In the genomic region with DNA sequence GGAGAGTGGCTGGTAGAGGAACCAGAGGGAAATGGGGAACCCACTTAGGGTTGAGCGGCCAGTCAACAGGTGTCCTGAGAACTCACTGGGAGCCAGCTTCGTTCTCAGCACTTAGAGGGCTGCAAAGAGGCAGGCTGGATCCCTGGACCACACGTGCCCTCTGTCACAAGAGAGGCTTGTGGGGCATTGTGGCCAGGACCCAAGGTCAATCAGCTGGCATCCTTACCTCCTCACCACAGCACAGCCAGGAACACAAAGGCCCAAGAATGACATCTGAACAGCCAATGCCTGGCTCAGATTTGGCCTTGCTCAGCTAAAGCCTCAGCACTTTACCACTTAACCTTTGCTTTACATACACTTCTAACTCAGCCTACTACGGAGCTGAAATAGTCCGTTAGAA, we compare ENCODE assay signal across 24 cellular contexts. TPM values are rescaled to one million over a fixed set of nuclear protein-coding genes. Genes with fewer than 3 reads are reported as not detected.
A peak's percentile ranks its signal among the peaks of the same experiment; 100 is the strongest.
DNase-seq lines count a peak whose midpoint lies in the region; ATAC-seq, FAIRE-seq and TF ChIP-seq lines count a peak whose summit lies in the region.
"Had no signal": no experiment of that assay in that cellular context is flagged by ENCODE, and none has a peak within 500 bp of the region (broad histone marks: within the 10 kb centered on the region; RNA-seq: fewer than 3 reads in every experiment).

No MANE protein-coding gene starts in this region.

- TF ChIP-seq CTCF in left ventricle myocardium inferior (IDR thresholded peaks at IDR 0.05; ENCODE audit: borderline replicate concordance) (no peak), H1 (IDR thresholded peaks at IDR 0.05; ENCODE audit: control extremely low read depth in 1 of 3, insufficient read depth in 1 of 3, low read depth in 1 of 3, low read length in 3 of 3) (no peak), neural crest cell (conservative IDR thresholded peaks at IDR 0.05) (no peak)

- H3K79me1 ChIP-seq in H1 (ENCODE audit: low read depth, low read length) = no peaks in the 10 kb centered on the region; the same call in 1 of the 2 replicates

- CTCF ChIA-PET in H1 (lab: Charles Lee; ENCODE audit: partially characterized antibody) = interaction anchor here (0.8 to 7.7 kb wide), 8 partner anchors 9 to 114 kb away, joined by 3 to 69 read pairs (median 4); a partner anchor contains a TSS

- H3K79me2 ChIP-seq in H1 (ENCODE audit: control insufficient read depth in 1 of 2, insufficient read depth in 2 of 2, low read length in 2 of 2) = no peaks in the 10 kb centered on the region; a peak in 1 of 4 replicates

- H3K27me3 Mint-ChIP-seq in neural crest cell (ENCODE audit: low read depth) = no peaks in the 10 kb centered on the region

- no peak overlapping the region for H4K8ac ChIP-seq in H1 (ENCODE audit: extremely low read depth, insufficient read depth, low read length)

- no peak overlapping the region for H3K4me2 ChIP-seq in H1 (ENCODE audit: insufficient read depth in 1 of 2, low read depth in 2 of 2, low read length in 2 of 2)
- H3K4me2 ChIP-seq: KMS-11 had no signal

- H2BK12ac ChIP-seq in H1 (ENCODE audit: low read depth, low read length) = no peak overlapping the region

- no peak for TF ChIP-seq EP300 in H1 (IDR thresholded peaks at IDR 0.05; ENCODE audit: borderline replicate concordance in 1 of 2, low read depth in 2 of 2, low read length in 2 of 2)

- no peaks in the 10 kb centered on the region for H3K9me3 Mint-ChIP-seq in neural crest cell
- H3K9me3 Mint-ChIP-seq: IgD-negative memory B cell had no signal

- ATAC-seq in left ventricle myocardium superior (peak; percentile 77), HG02763 (IDR thresholded peaks at IDR 0.05; ENCODE audit: unreplicated experiment) (no peak)
- ATAC-seq: PC-3 had no signal

- peaks cover 0 to 9% of the 10 kb centered on the region in 2 experiments for H4K20me1 ChIP-seq in H1 (replicated peaks in 1 of 2; ENCODE audit: control insufficient read depth in 1 of 2, insufficient read depth in 2 of 2, low read length in 2 of 2)

- POLR2A ChIA-PET in H1 (lab: Charles Lee; ENCODE audit: partially characterized antibody) = interaction anchor here (0.8 to 1.2 kb wide), 2 partner anchors 8 to 10 kb away, joined by 3 read pairs; no protein-coding TSS in a partner anchor

- H3K4me3 ChIP-seq in left ventricle myocardium inferior (no peak overlapping the region), H1 (ENCODE audit: extremely low read depth in 1 of 4, insufficient read depth in 2 of 4, low read depth in 3 of 4, low read length in 4 of 4) (no peak overlapping the region)
- H3K4me3 ChIP-seq: SJSA1 had no signal

- H3K27ac ChIP-seq in left ventricle myocardium inferior (replicated peaks) (no peak overlapping the region), H1 (ENCODE audit: low read depth, low read length) (0 out of 2 replicates have a peak overlapping the region, but pooled peaks have one; percentile 34)
- H3K27ac ChIP-seq: KMS-11, SJSA1 had no signal

- peak overlapping the region; percentile 66; the same call in 1 of the 2 replicates for H2BK5ac ChIP-seq in H1 (ENCODE audit: low read depth, low read length)

- H3K18ac ChIP-seq in H1 (ENCODE audit: extremely low read depth, low read length) = peak overlapping the region; percentile 19; the same call in 1 of the 2 replicates

- H4K91ac ChIP-seq in H1 (replicated peaks; ENCODE audit: insufficient read length, low read length) = no peak overlapping the region

- H3K4me3 Mint-ChIP-seq in neural crest cell = no peak overlapping the region
- H3K4me3 Mint-ChIP-seq: CD4-positive, alpha-beta memory T cell; IgD-negative memory B cell had no signal

- H3K23ac ChIP-seq in H1 (ENCODE audit: insufficient read length) = no peak overlapping the region

- H3K36me3 ChIP-seq in left ventricle myocardium inferior (no peaks in the 10 kb centered on the region), H1 (ENCODE audit: control insufficient read depth in 2 of 4, insufficient read depth in 4 of 4, low read length in 3 of 4) (no peaks in the 10 kb centered on the region)
- H3K36me3 ChIP-seq: SJSA1 had no signal

- H3K27ac Mint-ChIP-seq in neural crest cell (ENCODE audit: unreplicated experiment) = peak overlapping the region; percentile 27
- H3K27ac Mint-ChIP-seq: CD4-positive, alpha-beta memory T cell; IgD-negative memory B cell had no signal

- no peak overlapping the region for H3K56ac ChIP-seq in H1 (replicated peaks; ENCODE audit: insufficient read length, low read depth, low read length)

- H3K36me3 Mint-ChIP-seq in neural crest cell (ENCODE audit: low read depth) = no peaks in the 10 kb centered on the region

- no peaks in the 10 kb centered on the region for H3K23me2 ChIP-seq in H1 (ENCODE audit: low read depth, low read length)

- 0 out of 2 replicates have a peak overlapping the region, but pooled peaks have one; percentile 61 for H2BK15ac ChIP-seq in H1 (ENCODE audit: low read length)

- H2BK120ac ChIP-seq in H1 (replicated peaks; ENCODE audit: low read depth, low read length) = no peak overlapping the region

- WGBS in H1 (ENCODE audit: extremely low coverage in 1 of 2, insufficient coverage in 1 of 2, insufficient read length in 1 of 2, insufficient replicate concordance in 2 of 2, low coverage in 1 of 2, low lambda C conversion rate in 2 of 2, missing lambda C conversion rate in 1 of 2), 2 experiments = 80% methylated on average over 5 of the region's 5 CpGs; no CpG with 5 or more reads in 1 of the 2 experiments

- H3K14ac ChIP-seq in H1 (ENCODE audit: insufficient read length) = no peak overlapping the region

- peaks cover 8% of the 10 kb centered on the region for H3K4me1 Mint-ChIP-seq in neural crest cell
- H3K4me1 Mint-ChIP-seq: IgD-negative memory B cell had no signal

- no peak for FAIRE-seq in H1 (lab: Jason Lieb, UNC)
- FAIRE-seq: G401.6, H54 had no signal

- H3K27me3 ChIP-seq in left ventricle myocardium inferior (ENCODE audit: low read depth) (no peaks in the 10 kb centered on the region), H1 (replicated peaks in 1 of 4; ENCODE audit: control insufficient read depth in 3 of 4, extremely low read depth in 1 of 4, insufficient read depth in 3 of 4, low read length in 3 of 4) (no peaks in the 10 kb centered on the region)

- DNase-seq in left ventricle myocardium superior (no peak), left ventricle myocardium inferior (no peak), H1 (ENCODE audit: low read depth in 1 of 2, low spot score in 2 of 2) (no peak), neural crest cell (ENCODE audit: low read depth, low spot score) (no peak), NCI-H510A treated with DMSO at 0.1 percent for 48 hours (lab: John Stamatoyannopoulos, UW) (no peak), DMS79 (lab: John Stamatoyannopoulos, UW) (no peak)
- DNase-seq: C1 segment of cervical spinal cord; CD4-positive, alpha-beta memory T cell; COR-L47; DMS53; MM.1S; NCI-H2029; NCI-H2171; NCI-H524 treated with DMSO at 0.1 percent for 48 hours; NCI-H82; NK-92 treated with Interleukin-12 subunit alpha and Interleukin-12 subunit beta, amount 100 ng/mL, for 24 hours; PC-3 had no signal

- H2AK5ac ChIP-seq in H1 (ENCODE audit: low read depth, low read length) = no peak overlapping the region

- no peak overlapping the region for H2BK20ac ChIP-seq in H1 (ENCODE audit: low read length)

- TF ChIP-seq POLR2A in H1 (IDR thresholded peaks at IDR 0.05; ENCODE audit: control extremely low read depth in 1 of 2, low read depth in 2 of 2, low read length in 2 of 2) = no peak

- H3K9me3 ChIP-seq in left ventricle myocardium inferior (replicated peaks) (no peaks in the 10 kb centered on the region), H1 (ENCODE audit: insufficient read depth in 2 of 2, low read depth in 1 of 2, low read length in 1 of 2) (no peaks in the 10 kb centered on the region)
- H3K9me3 ChIP-seq: SJSA1 had no signal

- no peak overlapping the region for H4K5ac ChIP-seq in H1 (ENCODE audit: insufficient read length, low read depth, low read length)

- intact Hi-C loops in left ventricle myocardium superior (cut with micrococcal nuclease) (no loop called here), left ventricle myocardium inferior (cut with micrococcal nuclease) (no loop called here)

- peaks cover 7% of the 10 kb centered on the region for H3K4me1 ChIP-seq in left ventricle myocardium inferior
- peaks cover 0 to 18% (median 15%) of the 10 kb centered on the region in 4 experiments; a peak in 6 of 7 replicates for H3K4me1 ChIP-seq in H1 (replicated peaks in 1 of 4; ENCODE audit: control insufficient read depth in 3 of 4, insufficient read depth in 4 of 4, low read length in 3 of 4)
- H3K4me1 ChIP-seq: SJSA1 had no signal

- H3K4ac ChIP-seq in H1 (replicated peaks; ENCODE audit: insufficient read length, low read depth, low read length) = no peak overlapping the region

- 0 out of 7 replicates have a peak overlapping the region, but pooled peaks of 1 of the 4 experiments have one; percentile 12 for H3K9ac ChIP-seq in H1 (replicated peaks in 1 of 4; ENCODE audit: extremely low read depth in 1 of 4, low read depth in 3 of 4, low read length in 3 of 4)
- H3K9ac ChIP-seq: KMS-11 had no signal

- H2AFZ ChIP-seq in H1 (ENCODE audit: low read length) = no peak overlapping the region

- TF ChIP-seq RAD21 in H1 (IDR thresholded peaks at IDR 0.05 in 1 of 2, conservative IDR thresholded peaks at IDR 0.05 in 1 of 2; ENCODE audit: low read depth in 2 of 2, low read length in 2 of 2) = no peak

RNA-seq across cellular contexts. Expression of a gene that starts 7.4 kb away (rescaled TPM):
- total RNA-seq in left ventricle myocardium superior (4.4 TPM), left ventricle myocardium inferior (4.6 TPM), neural crest cell (36.6 and 38.7 TPM in 2 replicates)
- total RNA-seq in H1 (2021; fragmentation: NEBNext Ultra II Directional; extraction: Animal tissue kit (Norgen Biotek cat#: 25700)) = 40.1 and 41.7 TPM in 2 replicates
- polyA plus RNA-seq in H1 (2011; rRNA removed) = 32.4 and 62.2 TPM in 2 replicates
- polyA plus RNA-seq in H1 (2011; cell fraction: cytosol; rRNA removed) = 34.1 TPM
- 60.7 TPM for polyA plus RNA-seq in H1 (2011; cell fraction: nucleus; rRNA removed)
- polyA plus RNA-seq in H1 (2012, experiment 1 of 2) = 22.2 to 33.3 TPM (median 31.5 TPM) in 4 replicates
- 33.0 TPM for polyA plus RNA-seq in H1 (2012, experiment 2 of 2)
- polyA plus RNA-seq in H1 (2013, experiment 1 of 2) = 21.4 TPM
- polyA plus RNA-seq in H1 (2013, experiment 2 of 2) = 18.9 TPM
- 15.4 and 21.4 TPM in 2 replicates for polyA minus RNA-seq in H1 (2011; rRNA and poly(A)+ RNA removed)
- 35.9 TPM for polyA minus RNA-seq in H1 (2011; cell fraction: cytosol; rRNA and poly(A)+ RNA removed)
- 19.7 TPM for polyA minus RNA-seq in H1 (2011; cell fraction: nucleus; rRNA and poly(A)+ RNA removed)

RNA-seq across cellular contexts. Expression of a gene that starts 14.2 kb away (rescaled TPM):
- total RNA-seq in left ventricle myocardium superior (0.52 TPM), left ventricle myocardium inferior (not detected), neural crest cell (2.5 and 3.3 TPM in 2 replicates)
- 1.1 TPM in 1 of 2 replicates, not detected in the other for total RNA-seq in H1 (2021; fragmentation: NEBNext Ultra II Directional; extraction: Animal tissue kit (Norgen Biotek cat#: 25700))
- 0.32 and 1.3 TPM in 2 replicates for polyA plus RNA-seq in H1 (2011; rRNA removed)
- not detected for polyA plus RNA-seq in H1 (2011; cell fraction: cytosol; rRNA removed)
- polyA plus RNA-seq in H1 (2011; cell fraction: nucleus; rRNA removed) = 1.7 TPM
- polyA plus RNA-seq in H1 (2012, experiment 1 of 2) = 0.41 to 0.69 TPM (median 0.44 TPM) in 3 of 4 replicates, not detected in the other
- polyA plus RNA-seq in H1 (2012, experiment 2 of 2) = 0.55 TPM
- 0.24 TPM for polyA plus RNA-seq in H1 (2013, experiment 1 of 2)
- 0.28 TPM for polyA plus RNA-seq in H1 (2013, experiment 2 of 2)
- 0.71 and 1.2 TPM in 2 replicates for polyA minus RNA-seq in H1 (2011; rRNA and poly(A)+ RNA removed)
- polyA minus RNA-seq in H1 (2011; cell fraction: cytosol; rRNA and poly(A)+ RNA removed) = not detected
- polyA minus RNA-seq in H1 (2011; cell fraction: nucleus; rRNA and poly(A)+ RNA removed) = 5.4 TPM
- polyA plus RNA-seq: CD4-positive, alpha-beta memory T cell; IgD-negative memory B cell had no signal

RNA-seq across cellular contexts. Expression of a gene that starts 24.8 kb away (rescaled TPM):
- total RNA-seq in left ventricle myocardium superior (8.6 TPM), left ventricle myocardium inferior (10.9 TPM), neural crest cell (27.6 and 29.6 TPM in 2 replicates)
- 29.2 and 29.4 TPM in 2 replicates for total RNA-seq in H1 (2021; fragmentation: NEBNext Ultra II Directional; extraction: Animal tissue kit (Norgen Biotek cat#: 25700))
- polyA plus RNA-seq in H1 (2011; rRNA removed) = 36.0 and 47.2 TPM in 2 replicates
- polyA plus RNA-seq in H1 (2011; cell fraction: cytosol; rRNA removed) = 46.3 TPM
- polyA plus RNA-seq in H1 (2011; cell fraction: nucleus; rRNA removed) = 68.9 TPM
- polyA plus RNA-seq in H1 (2012, experiment 1 of 2) = 20.7 to 30.4 TPM (median 29.2 TPM) in 4 replicates
- 39.5 TPM for polyA plus RNA-seq in H1 (2012, experiment 2 of 2)
- polyA plus RNA-seq in H1 (2013, experiment 1 of 2) = 19.5 TPM
- 16.5 TPM for polyA plus RNA-seq in H1 (2013, experiment 2 of 2)
- 12.2 and 12.5 TPM in 2 replicates for polyA minus RNA-seq in H1 (2011; rRNA and poly(A)+ RNA removed)
- 22.0 TPM for polyA minus RNA-seq in H1 (2011; cell fraction: cytosol; rRNA and poly(A)+ RNA removed)
- polyA minus RNA-seq in H1 (2011; cell fraction: nucleus; rRNA and poly(A)+ RNA removed) = 28.4 TPM

RNA-seq across cellular contexts. Expression of a gene that starts 29.6 kb away (rescaled TPM):
- total RNA-seq in left ventricle myocardium superior (not detected), left ventricle myocardium inferior (not detected), neural crest cell (0.48 TPM in 1 of 2 replicates, not detected in the other)
- 108 and 111 TPM in 2 replicates for total RNA-seq in H1 (2021; fragmentation: NEBNext Ultra II Directional; extraction: Animal tissue kit (Norgen Biotek cat#: 25700))
- polyA plus RNA-seq in H1 (2011; rRNA removed) = 137 and 234 TPM in 2 replicates
- polyA plus RNA-seq in H1 (2011; cell fraction: cytosol; rRNA removed) = 102 TPM
- 281 TPM for polyA plus RNA-seq in H1 (2011; cell fraction: nucleus; rRNA removed)
- 84.9 to 132 TPM (median 122 TPM) in 4 replicates for polyA plus RNA-seq in H1 (2012, experiment 1 of 2)
- polyA plus RNA-seq in H1 (2012, experiment 2 of 2) = 163 TPM
- 207 TPM for polyA plus RNA-seq in H1 (2013, experiment 1 of 2)
- polyA plus RNA-seq in H1 (2013, experiment 2 of 2) = 217 TPM
- 42.7 and 52.0 TPM in 2 replicates for polyA minus RNA-seq in H1 (2011; rRNA and poly(A)+ RNA removed)
- polyA minus RNA-seq in H1 (2011; cell fraction: cytosol; rRNA and poly(A)+ RNA removed) = 50.4 TPM
- 42.7 TPM for polyA minus RNA-seq in H1 (2011; cell fraction: nucleus; rRNA and poly(A)+ RNA removed)
- total RNA-seq: SJSA1; T-helper 1 cell treated with Interleukin-12 subunit alpha and Interleukin-12 subunit beta and Interleukin-4 antibody, amounts not matched to agents 30 ng/mL and 1 ng/mL, for 36 hours had no signal

RNA-seq across cellular contexts. Expression of a gene that starts 45.6 kb away (rescaled TPM):
- 90.1 TPM for total RNA-seq in left ventricle myocardium superior
- total RNA-seq in left ventricle myocardium inferior = 62.2 TPM
- 9.4 and 10.9 TPM in 2 replicates for total RNA-seq in H1 (2021; fragmentation: NEBNext Ultra II Directional; extraction: Animal tissue kit (Norgen Biotek cat#: 25700))
- 8.0 and 11.8 TPM in 2 replicates for polyA plus RNA-seq in H1 (2011; rRNA removed)
- polyA plus RNA-seq in H1 (2011; cell fraction: cytosol; rRNA removed) = 10.0 TPM
- 19.9 TPM for polyA plus RNA-seq in H1 (2011; cell fraction: nucleus; rRNA removed)
- 5.0 to 9.9 TPM (median 8.3 TPM) in 4 replicates for polyA plus RNA-seq in H1 (2012, experiment 1 of 2)
- 7.8 TPM for polyA plus RNA-seq in H1 (2012, experiment 2 of 2)
- 5.3 TPM for polyA plus RNA-seq in H1 (2013, experiment 1 of 2)
- 4.6 TPM for polyA plus RNA-seq in H1 (2013, experiment 2 of 2)
- polyA minus RNA-seq in H1 (2011; rRNA and poly(A)+ RNA removed) = 18.3 and 20.7 TPM in 2 replicates
- 10.3 TPM for polyA minus RNA-seq in H1 (2011; cell fraction: cytosol; rRNA and poly(A)+ RNA removed)
- 17.2 TPM for polyA minus RNA-seq in H1 (2011; cell fraction: nucleus; rRNA and poly(A)+ RNA removed)
- total RNA-seq in neural crest cell = 19.0 and 23.8 TPM in 2 replicates
